In the genomic region with DNA sequence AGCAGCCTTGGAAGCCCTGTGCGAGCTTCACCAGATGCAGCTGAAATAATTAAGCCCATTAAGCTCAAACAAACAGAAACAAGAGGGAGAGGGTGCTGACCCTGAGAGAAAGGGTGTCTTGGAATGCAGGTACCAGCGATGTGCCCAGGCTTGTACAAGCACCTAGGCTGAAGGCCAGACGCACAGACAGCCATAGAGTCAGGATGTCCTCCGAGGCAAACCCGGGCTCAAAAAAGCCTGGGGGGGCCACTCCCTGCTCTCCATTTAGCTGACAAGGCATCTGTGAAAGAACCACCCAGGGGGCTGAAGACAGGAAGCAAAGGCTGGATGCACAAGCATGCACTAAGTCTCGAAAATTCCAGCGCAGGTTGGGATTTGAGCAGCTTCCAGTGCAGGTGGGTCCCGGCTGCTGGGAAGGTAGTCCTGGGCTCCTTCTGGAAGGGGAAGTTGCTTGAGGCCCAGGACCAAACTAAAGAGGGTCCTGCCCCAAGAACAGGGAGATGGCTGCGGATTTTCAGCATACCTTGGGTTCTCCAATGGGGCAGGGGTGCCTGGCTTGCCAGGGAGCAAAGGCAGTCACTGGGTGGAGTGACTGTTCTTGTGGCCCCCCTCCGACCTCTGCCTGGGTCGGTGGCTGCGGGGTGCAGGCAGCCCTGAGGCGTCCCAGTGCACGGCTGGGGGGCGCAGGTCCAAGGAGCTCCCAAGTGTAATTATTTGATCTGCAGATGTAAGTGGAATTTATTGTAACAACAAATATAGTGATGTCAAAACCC, we compare ENCODE assay signal across 27 cellular contexts. TPM values are rescaled to one million over a fixed set of nuclear protein-coding genes. Genes with fewer than 3 reads are reported as not detected.
DNase-seq lines count a peak whose midpoint lies in the region; ATAC-seq and TF ChIP-seq lines count a peak whose summit lies in the region.
"Had no signal": no experiment of that assay in that cellular context is flagged by ENCODE, and none has a peak within 500 bp of the region (broad histone marks: within the 10 kb centered on the region; RNA-seq: fewer than 3 reads in every experiment).

No MANE protein-coding gene starts in this region.

- TF ChIP-seq CTCF in epithelial cell of esophagus (IDR thresholded peaks at IDR 0.05; ENCODE audit: insufficient read depth, low read depth, low read length, missing control alignments): no peak

- H3K4me1 Mint-ChIP-seq in activated T-cell treated with anti-CD3 and anti-CD28 coated beads, Interleukin-2, amount 50 U/mL, for 24 hours (ENCODE audit: low read depth): peaks cover 14% of the 10 kb centered on the region
- peaks cover 5 to 25% (median 18%) of the 10 kb centered on the region in 3 donors for H3K4me1 Mint-ChIP-seq in T-cell

- H3K4me2 ChIP-seq in BLaER1 (0 out of 2 replicates have a peak overlapping the region, but pooled peaks have one; percentile 9), neuronal stem cell (ENCODE audit: insufficient read depth, low read length, poor library complexity, severe bottlenecking) (no peak overlapping the region)

- H2AK5ac ChIP-seq in neuronal stem cell (ENCODE audit: low read depth, low read length): no peak overlapping the region

- POLR2A ChIA-PET in T-cell (lab: Charles Lee): no interaction called here

- no peaks in the 10 kb centered on the region for H3K36me3 Mint-ChIP-seq in activated T-cell treated with anti-CD3 and anti-CD28 coated beads, Interleukin-2, amount 50 U/mL, for 24 hours (ENCODE audit: low read depth)
- H3K36me3 Mint-ChIP-seq in T-cell: no peaks in the 10 kb centered on the region
- H3K36me3 Mint-ChIP-seq: activated naive CD8-positive, alpha-beta T cell treated with anti-CD3 and anti-CD28 coated beads, Interleukin-2, amount 10 ng/mL, durations not matched to agents 7 days and 5 days; CD14-positive monocyte; immature natural killer cell had no signal

- H3K9me3 ChIP-seq in BLaER1 (no peaks in the 10 kb centered on the region), neuronal stem cell (replicated peaks in 1 of 2; ENCODE audit: control insufficient read depth in 2 of 2, insufficient read depth in 1 of 2, low read depth in 1 of 2, low read length in 2 of 2) (peaks cover 0 to 2% of the 10 kb centered on the region in 2 donors)
- H3K9me3 ChIP-seq: heart right ventricle, MG63, neutrophil, transverse colon had no signal

- peaks cover 73% of the 10 kb centered on the region for H4K20me1 ChIP-seq in BLaER1

- H3K4me3 Mint-ChIP-seq in activated T-cell treated with anti-CD3 and anti-CD28 coated beads, Interleukin-2, amount 50 U/mL, for 24 hours: no peak overlapping the region
- no peak overlapping the region for H3K4me3 Mint-ChIP-seq in T-cell
- H3K4me3 Mint-ChIP-seq: activated naive CD8-positive, alpha-beta T cell treated with anti-CD3 and anti-CD28 coated beads, Interleukin-2, amount 10 ng/mL, durations not matched to agents 7 days and 5 days; immature natural killer cell; stimulated activated naive CD8-positive, alpha-beta T cell treated with anti-CD3 and anti-CD28 coated beads, Interleukin-15, amount 100 ng/mL, for 72 hours; T-helper 2 cell treated with Interferon-gamma antibody and Interleukin-4, amounts not matched to agents 5 μg/mL and 100 μg/mL, for 36 hours had no signal

- H2BK5ac ChIP-seq in neuronal stem cell (ENCODE audit: low read length): no peak overlapping the region

- DNase-seq in HuH-7.5 (ENCODE audit: low spot score) (peak; percentile 35), epithelial cell of esophagus (ENCODE audit: low read depth) (peak; percentile 50), neuronal stem cell (ENCODE audit: low spot score) (peak; percentile 17), ACHN (no peak), NCI-H2171 (lab: John Stamatoyannopoulos, UW) (no peak), T-cell (no peak)
- no peak for DNase-seq in activated T-cell treated with anti-CD3 and anti-CD28 coated beads, Interleukin-2, amount 50 U/mL, for 24 hours
- DNase-seq: activated CD4-positive, alpha-beta T cell treated with anti-CD3 and anti-CD28 coated beads, Interleukin-2, amount 50 U/mL, for 4 hours; activated naive CD8-positive, alpha-beta T cell treated with anti-CD3 and anti-CD28 coated beads, Interleukin-2, amount 10 ng/mL, durations not matched to agents 7 days and 5 days; HCEC 1CT; heart right ventricle; immature natural killer cell; MG63; NCI-H1436; NCI-H510A treated with DMSO at 0.1 percent for 48 hours; stimulated activated CD4-positive, alpha-beta T cell treated with anti-CD3 and anti-CD28 coated beads, Interleukin-4, amount 100 ng/mL, for 24 hours; stimulated activated naive CD8-positive, alpha-beta T cell treated with anti-CD3 and anti-CD28 coated beads, Interleukin-15, amount 100 ng/mL, for 72 hours; transverse colon; WERI-Rb-1 had no signal

- WGBS in neuronal stem cell (ENCODE audit: extremely low coverage in 2 of 2, insufficient read length in 2 of 2, insufficient replicate concordance in 1 of 2), 2 donors: no CpG with 5 or more reads among the region's 15 CpGs

- H3K27ac Mint-ChIP-seq in activated T-cell treated with anti-CD3 and anti-CD28 coated beads, Interleukin-2, amount 50 U/mL, for 24 hours: no peak overlapping the region
- no peak overlapping the region for H3K27ac Mint-ChIP-seq in T-cell
- H3K27ac Mint-ChIP-seq: activated naive CD8-positive, alpha-beta T cell treated with anti-CD3 and anti-CD28 coated beads, Interleukin-2, amount 10 ng/mL, durations not matched to agents 7 days and 5 days; CD14-positive monocyte; immature natural killer cell; stimulated activated naive CD8-positive, alpha-beta T cell treated with anti-CD3 and anti-CD28 coated beads, Interleukin-15, amount 100 ng/mL, for 72 hours; T-helper 2 cell treated with Interferon-gamma antibody and Interleukin-4, amounts not matched to agents 5 μg/mL and 100 μg/mL, for 36 hours had no signal

- no peaks in the 10 kb centered on the region for H3K79me1 ChIP-seq in neuronal stem cell (ENCODE audit: low read depth, low read length)

- no peak overlapping the region for H2AFZ ChIP-seq in neuronal stem cell (ENCODE audit: low read length)

- no peak overlapping the region for H3K27ac ChIP-seq in BLaER1
- no peak overlapping the region for H3K27ac ChIP-seq in neuronal stem cell (replicated peaks; ENCODE audit: low read length)
- H3K27ac ChIP-seq: heart right ventricle, neutrophil, SK-N-MC, transverse colon, WERI-Rb-1 had no signal

- no peak overlapping the region for H4K8ac ChIP-seq in neuronal stem cell (ENCODE audit: low read depth, low read length)

- ATAC-seq in T-cell (replicated peaks in 1 of 4): no peak
- ATAC-seq: heart right ventricle; K562; stimulated activated naive CD8-positive, alpha-beta T cell treated with anti-CD3 and anti-CD28 coated beads, Interleukin-15, amount 100 ng/mL, for 72 hours had no signal

- H2BK12ac ChIP-seq in neuronal stem cell (ENCODE audit: low read length): no peak overlapping the region

- H3K23ac ChIP-seq in neuronal stem cell (ENCODE audit: low read depth, low read length, poor library complexity): no peak overlapping the region

- H2BK15ac ChIP-seq in neuronal stem cell (ENCODE audit: low read length): no peak overlapping the region

- CTCF ChIA-PET in T-cell (lab: Charles Lee): no interaction called here

- H3K36me3 ChIP-seq in BLaER1 (no peaks in the 10 kb centered on the region), neuronal stem cell (replicated peaks in 1 of 2; ENCODE audit: control insufficient read depth in 2 of 2, insufficient read depth in 2 of 2, low read length in 2 of 2) (peaks cover 0 to 61% of the 10 kb centered on the region in 2 donors)
- H3K36me3 ChIP-seq: heart right ventricle, MG63, neutrophil, transverse colon, WERI-Rb-1 had no signal

- no peak overlapping the region for H3K4ac ChIP-seq in neuronal stem cell (ENCODE audit: low read length)

- in situ Hi-C loops in ACHN (cut with HindIII; ENCODE audit: low pct_ligation_motif_present, low pct_unique_long_range_greater_than_20kb, low sequenced_read_pairs): no loop called here

- no peak overlapping the region for H3K18ac ChIP-seq in neuronal stem cell (ENCODE audit: low read length)

- H3K27me3 ChIP-seq in BLaER1 (peaks cover 100% of the 10 kb centered on the region), neuronal stem cell (ENCODE audit: control insufficient read depth in 3 of 3, insufficient read depth in 3 of 3, low read depth in 1 of 3, low read length in 3 of 3) (peaks cover 0 to 99% (median 77%) of the 10 kb centered on the region in 3 experiments)

- no peak overlapping the region for H3K9ac ChIP-seq in BLaER1
- H3K9ac ChIP-seq in neuronal stem cell (ENCODE audit: low read depth, low read length, poor library complexity): no peak overlapping the region

- H3K9me3 Mint-ChIP-seq in activated T-cell treated with anti-CD3 and anti-CD28 coated beads, Interleukin-2, amount 50 U/mL, for 24 hours: no peaks in the 10 kb centered on the region
- no peaks in the 10 kb centered on the region for H3K9me3 Mint-ChIP-seq in T-cell
- H3K9me3 Mint-ChIP-seq: stimulated activated naive CD8-positive, alpha-beta T cell treated with anti-CD3 and anti-CD28 coated beads, Interleukin-15, amount 100 ng/mL, for 72 hours; T-helper 2 cell treated with Interferon-gamma antibody and Interleukin-4, amounts not matched to agents 5 μg/mL and 100 μg/mL, for 36 hours had no signal

- H3K4me3 ChIP-seq in BLaER1 (no peak overlapping the region), epithelial cell of esophagus (ENCODE audit: low read length) (no peak overlapping the region), neuronal stem cell (ENCODE audit: low read length in 2 of 2) (no peak overlapping the region)
- H3K4me3 ChIP-seq: K562, MG63, SK-N-MC, transverse colon had no signal

- no peak overlapping the region for H3K14ac ChIP-seq in neuronal stem cell (ENCODE audit: low read length)

- peaks cover 79% of the 10 kb centered on the region for H3K27me3 Mint-ChIP-seq in activated T-cell treated with anti-CD3 and anti-CD28 coated beads, Interleukin-2, amount 50 U/mL, for 24 hours
- peaks cover 39 to 73% of the 10 kb centered on the region in 2 donors for H3K27me3 Mint-ChIP-seq in T-cell

- H3K4me1 ChIP-seq in BLaER1 (peaks cover 44% of the 10 kb centered on the region), neuronal stem cell (ENCODE audit: control insufficient read depth in 2 of 2, insufficient read depth in 1 of 2, low read depth in 1 of 2, low read length in 2 of 2) (peaks cover 21 to 53% of the 10 kb centered on the region in 2 donors)

- no peak overlapping the region for H4K91ac ChIP-seq in neuronal stem cell (ENCODE audit: low read depth, low read length, poor library complexity)

- H2BK120ac ChIP-seq in neuronal stem cell (ENCODE audit: low read depth, low read length): no peak overlapping the region

RNA-seq across cellular contexts. Expression of gene GBX2, which starts 6.0 kb away (rescaled TPM):
- 0.24 TPM for polyA plus RNA-seq in neuronal stem cell (2013, experiment 1 of 2)
- polyA plus RNA-seq in neuronal stem cell (2013, experiment 2 of 2): 0.37 TPM
- not detected for total RNA-seq in T-cell
- total RNA-seq: activated naive CD8-positive, alpha-beta T cell treated with anti-CD3 and anti-CD28 coated beads, Interleukin-2, amount 10 ng/mL, durations not matched to agents 7 days and 5 days; mucosa of gallbladder; renal cortical epithelial cell; transverse colon had no signal
- polyA plus RNA-seq: CD14-positive monocyte, immature natural killer cell had no signal

Comparison
In these comparisons a context has a peak if more than half of its experiments do, and no peak if none do; other contexts are left out.
1. DNase-seq: peak in HuH-7.5 (single experiment), epithelial cell of esophagus (single experiment) and neuronal stem cell (single experiment); none in activated T-cell treated with anti-CD3 and anti-CD28 coated beads, Interleukin-2, amount 50 U/mL, for 24 hours (single experiment), ACHN (single experiment), NCI-H2171 (single experiment) and T-cell (0 of 34).